ENCODE assay signal across 8 cellular contexts in the genomic region with DNA sequence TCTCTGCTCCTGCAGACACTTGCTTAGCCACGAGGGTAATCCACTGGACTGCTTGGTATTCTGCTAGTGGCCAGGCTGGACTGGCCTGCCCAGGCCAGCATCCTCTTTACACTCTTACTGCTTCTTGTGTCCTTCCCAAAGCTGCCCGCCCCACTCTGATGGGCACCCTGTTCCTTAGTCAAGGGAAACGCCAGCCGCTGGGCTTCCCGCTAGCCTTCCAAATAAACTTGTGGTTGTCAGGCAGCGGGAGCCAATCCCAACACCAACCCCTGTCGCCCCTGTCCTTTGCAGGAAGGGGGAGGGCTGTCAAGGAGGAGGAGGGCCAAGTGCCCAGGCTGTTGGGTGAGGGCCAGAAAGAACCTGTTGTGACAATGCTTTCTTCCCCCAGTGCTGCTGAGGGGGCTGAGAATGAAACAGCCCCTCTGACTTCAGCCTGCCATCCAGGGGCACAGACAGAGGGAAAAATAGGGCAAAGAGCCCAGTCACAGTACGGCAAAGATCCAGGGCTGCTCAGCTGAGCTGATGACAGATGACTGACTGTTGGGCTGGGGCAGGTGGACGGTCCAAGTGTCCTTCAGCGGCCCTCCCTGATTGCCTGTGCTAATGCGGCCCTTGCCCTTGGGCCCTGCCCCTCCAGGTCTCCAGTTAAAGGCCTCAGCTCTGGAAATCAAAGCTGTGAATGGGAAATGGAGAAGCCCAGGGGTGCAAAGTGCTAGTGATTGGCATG. TPM values are rescaled to one million over a fixed set of nuclear protein-coding genes. Genes with fewer than 3 reads are reported as not detected.
A peak's percentile ranks its signal among the peaks of the same experiment; 100 is the strongest.
DNase-seq lines count a peak whose midpoint lies in the region; ATAC-seq and TF ChIP-seq lines count a peak whose summit lies in the region.
"Not testable (repeated sequence)": the region's sequence is repeated elsewhere in the genome, so short reads cannot be mapped to it uniquely, and the experiment has no call there.
"Had no signal": no experiment of that assay in that cellular context is flagged by ENCODE, and none has a peak within 500 bp of the region (broad histone marks: within the 10 kb centered on the region; RNA-seq: fewer than 3 reads in every experiment).

No MANE protein-coding gene starts in this region.

- H3K27ac ChIP-seq in PC-3 (ENCODE audit: low read length); substantia nigra (ENCODE audit: low read depth, low read length, poor library complexity, severe bottlenecking): not testable (repeated sequence)
- H3K27ac ChIP-seq in caudate nucleus (ENCODE audit: low read depth, low read length) (peak overlapping the region; percentile 19), mucosa of rectum (ENCODE audit: low read depth in 2 of 2, low read length in 2 of 2) (peak overlapping the region; percentile 9 to 53)

- not testable (repeated sequence) for H3K27me3 ChIP-seq in PC-3 (ENCODE audit: low read length); mucosa of rectum (ENCODE audit: control insufficient read depth in 2 of 2, insufficient read depth in 2 of 2, low read length in 2 of 2)

- CTCF ChIA-PET in PC-3 (lab: Charles Lee) = not testable (repeated sequence)

- not testable (repeated sequence) for BruUV-seq in PC-3 (replicated peaks; lab: Mats Ljungman, UMichigan)

- not testable (repeated sequence) for TF ChIP-seq CTCF in PC-3 (conservative IDR thresholded peaks at IDR 0.05; ENCODE audit: low read depth, low read length)

- H2AFZ ChIP-seq in PC-3 (ENCODE audit: low read length) = not testable (repeated sequence)

- not testable (repeated sequence) for H3K36me3 ChIP-seq in PC-3 (ENCODE audit: low read depth, low read length); mucosa of rectum (ENCODE audit: control insufficient read depth in 2 of 2, insufficient read depth in 2 of 2, low read length in 2 of 2)

- H3K9me3 ChIP-seq in PC-3 (ENCODE audit: low read length); mucosa of rectum (ENCODE audit: control insufficient read depth in 2 of 2, low read length in 2 of 2): not testable (repeated sequence)

- not testable (repeated sequence) for H3K9ac ChIP-seq in PC-3 (ENCODE audit: low read length); mucosa of rectum (ENCODE audit: low read depth in 1 of 2, low read length in 2 of 2)

- H3F3A ChIP-seq in PC-3 (ENCODE audit: low read length, unreplicated experiment) = not testable (repeated sequence)

- H3K4me3 ChIP-seq in PC-3 (ENCODE audit: low read length); mucosa of rectum (ENCODE audit: low read length in 2 of 2): not testable (repeated sequence)

- not testable (repeated sequence) for DNase-seq in PC-3; left cardiac atrium; left lobe of liver (ENCODE audit: low spot score)
- DNase-seq in caudate nucleus (lab: John Stamatoyannopoulos, UW) = peak in 11 of 61 donors; percentile 3 to 20 (median 7)
- DNase-seq in head of caudate nucleus = peak in 28 of 42 donors; percentile 18 to 70 (median 42)
- peak in 29 of 49 donors; percentile 2 to 63 (median 28) for DNase-seq in substantia nigra (lab: John Stamatoyannopoulos, UW)

- POLR2A ChIA-PET in PC-3 (lab: Charles Lee; ENCODE audit: unreplicated experiment) = not testable (repeated sequence)

- intact Hi-C loops in PC-3 (cut with micrococcal nuclease); head of caudate nucleus (cut with DNase I); left cardiac atrium (cut with DNase I): not testable (repeated sequence)

- ATAC-seq in PC-3 (0 out of 2 replicates have a peak, but pooled peaks have one; percentile 24), left cardiac atrium (peak; percentile 92 to 95), left lobe of liver (peak; percentile 44)

- not testable (repeated sequence) for H3K4me2 ChIP-seq in PC-3 (ENCODE audit: low read length)

- H4K20me1 ChIP-seq in PC-3 (ENCODE audit: low read length) = not testable (repeated sequence)

- not testable (repeated sequence) for H3K79me2 ChIP-seq in PC-3 (ENCODE audit: low read length)

- not testable (repeated sequence) for H3K4me1 ChIP-seq in PC-3 (ENCODE audit: insufficient read depth, low read length)
- H3K4me1 ChIP-seq in mucosa of rectum (ENCODE audit: control insufficient read depth in 2 of 2, insufficient read depth in 2 of 2, low read length in 2 of 2) = peaks cover 18 to 49% of the 10 kb centered on the region in 2 donors

- H3K9me2 ChIP-seq in PC-3 (replicated peaks; ENCODE audit: low read length) = not testable (repeated sequence)

RNA-seq across cellular contexts. Expression of a gene that starts 3.1 kb away (rescaled TPM):
- total RNA-seq in PC-3 (2014; rRNA removed) (0.29 TPM in 1 of 2 replicates, not detected in the other), left cardiac atrium (under 1 TPM in 1 of 2 donors, not detected in 1; 0.37 TPM), left lobe of liver (not detected)
- total RNA-seq: CD4-positive, alpha-beta T cell had no signal

RNA-seq across cellular contexts. Expression of a gene that starts 17.1 kb away (rescaled TPM):
- total RNA-seq in PC-3 (2014; rRNA removed) (9.6 and 20.2 TPM in 2 replicates), left cardiac atrium (1 to 10 TPM; 5.6 to 7.3 TPM), left lobe of liver (1.5 TPM)

RNA-seq across cellular contexts. Expression of a gene that starts 27.2 kb away (rescaled TPM):
- total RNA-seq in PC-3 (2014; rRNA removed) = 24.7 and 31.2 TPM in 2 replicates
- total RNA-seq in left cardiac atrium = 100 to 1,000 TPM; 172 to 180 TPM
- total RNA-seq in left lobe of liver = 40.2 TPM

RNA-seq across cellular contexts. Expression of a gene that starts 43.8 kb away (rescaled TPM):
- total RNA-seq in PC-3 (2014; rRNA removed) = 0.35 and 0.91 TPM in 2 replicates
- 1 to 10 TPM; 4.4 to 4.6 TPM for total RNA-seq in left cardiac atrium
- total RNA-seq in left lobe of liver = 0.15 TPM
- total RNA-seq: CD4-positive, alpha-beta T cell had no signal

Comparison
In these comparisons a context has a peak if more than half of its experiments do, and no peak if none do; other contexts are left out.
1. ATAC-seq: peak in every context shown above with its lines; median percentile 94 in left cardiac atrium; 44 in left lobe of liver; 24 in PC-3.